In genomic region chr6:127276336-127276735, GRCh38 we compare ENCODE assay signal across 29 cellular contexts.
"Had no signal": no experiment of that assay in that cellular context is flagged by ENCODE, and none has a peak within 500 bp of the region (broad histone marks: within the 10 kb centered on the region; RNA-seq: fewer than 3 reads in every experiment).

No MANE protein-coding gene starts in this region.

- DNase-seq: hypothalamus; immature natural killer cell; kidney; left ventricle myocardium inferior; mesendoderm; naive B cell; natural killer cell; nephron progenitor cell; occipital lobe; right lobe of liver; stimulated activated CD4-positive, alpha-beta T cell treated with anti-CD3 and anti-CD28 coated beads, Interleukin-1b, Interleukin-23, amount 100 ng/mL, for 48 hours; stimulated activated CD4-positive, alpha-beta T cell treated with anti-CD3 and anti-CD28 coated beads, Interleukin-2, amount 100 ng/mL, for 48 hours; stimulated activated CD4-positive, alpha-beta T cell treated with anti-CD3 and anti-CD28 coated beads, Interleukin-4, amount 100 ng/mL, for 4 hours; stimulated activated CD8-positive, alpha-beta memory T cell treated with anti-CD3 and anti-CD28 coated beads, Interleukin-4, amount 100 ng/mL, for 48 hours; stimulated activated naive CD4-positive, alpha-beta T cell treated with Interleukin-2 at 50 U/mL for 16 hours; stimulated activated naive CD8-positive, alpha-beta T cell treated with anti-CD3 and anti-CD28 coated beads, Interleukin-15, amount 100 ng/mL, for 72 hours; substantia nigra; uterus had no signal

- H3K27me3 ChIP-seq: neural progenitor cell, neutrophil, right atrium auricular region, right lobe of liver, tibial nerve, uterus had no signal

- H3K27ac ChIP-seq: left ventricle myocardium inferior, neural progenitor cell, neutrophil, parathyroid adenoma, right atrium auricular region, tibial nerve, uterus had no signal

- H3K4me1 ChIP-seq: uterus had no signal

- H3K4me2 ChIP-seq: neural progenitor cell, smooth muscle cell had no signal

- FAIRE-seq: islet of Langerhans, kidney had no signal

- H3K9me3 Mint-ChIP-seq: immature natural killer cell; mesothelial cell of epicardium; naive B cell; natural killer cell; nephron progenitor cell; stimulated activated memory B cell treated with anti-CD40 and anti-IgM and Interleukin-4, amounts not matched to agents 10 μg/mL and 1 μg/mL and 100 μg/mL, for 72 hours; stimulated activated naive CD8-positive, alpha-beta T cell treated with anti-CD3 and anti-CD28 coated beads, Interleukin-15, amount 100 ng/mL, for 72 hours; type B pancreatic cell had no signal

- H3K9me3 ChIP-seq: left ventricle myocardium inferior, neutrophil, right atrium auricular region, right lobe of liver, tibial nerve, uterus had no signal

- H3K9ac ChIP-seq: neural progenitor cell, parathyroid adenoma had no signal

- H3K27ac Mint-ChIP-seq: immature natural killer cell; mesothelial cell of epicardium; naive B cell; natural killer cell; nephron progenitor cell; neural progenitor cell; stimulated activated naive CD8-positive, alpha-beta T cell treated with anti-CD3 and anti-CD28 coated beads, Interleukin-15, amount 100 ng/mL, for 72 hours; type B pancreatic cell had no signal

- H3K36me3 Mint-ChIP-seq: natural killer cell had no signal

- H3K36me3 ChIP-seq: uterus had no signal

- H2AFZ ChIP-seq: neural progenitor cell, parathyroid adenoma had no signal

- H3K4me3 ChIP-seq: left ventricle myocardium inferior, lung, neural progenitor cell, right atrium auricular region, right lobe of liver, smooth muscle cell, tibial nerve, uterus had no signal

- ATAC-seq: natural killer cell; right lobe of liver; stimulated activated memory B cell treated with anti-CD40 and anti-IgM and Interleukin-4, amounts not matched to agents 10 μg/mL and 1 μg/mL and 100 μg/mL, for 72 hours; stimulated activated naive CD8-positive, alpha-beta T cell treated with anti-CD3 and anti-CD28 coated beads, Interleukin-15, amount 100 ng/mL, for 72 hours had no signal
